27 cellular contexts compared by ENCODE assay signal in genomic region chr11:94588366-94588952, GRCh38. TPM values are rescaled to one million over a fixed set of nuclear protein-coding genes. Genes with fewer than 3 reads are reported as not detected.
DNase-seq lines count a peak whose midpoint lies in the region; ATAC-seq and TF ChIP-seq lines count a peak whose summit lies in the region.
"Had no signal": no experiment of that assay in that cellular context is flagged by ENCODE, and none has a peak within 500 bp of the region (broad histone marks: within the 10 kb centered on the region; RNA-seq: fewer than 3 reads in every experiment).

No MANE protein-coding gene starts in this region.

- H3K27me3 ChIP-seq in Caco-2 (replicated peaks; ENCODE audit: control insufficient read depth, insufficient read depth, low read length) = no peaks in the 10 kb centered on the region
- H3K27me3 ChIP-seq: ascending aorta, heart right ventricle, neural progenitor cell, suprapubic skin, uterus had no signal

- H3K36me3 ChIP-seq in Caco-2 (ENCODE audit: control insufficient read depth, insufficient read depth, low read length) = no peaks in the 10 kb centered on the region
- H3K36me3 ChIP-seq: neural progenitor cell, uterus had no signal

- CTCF ChIA-PET in Caco-2 (lab: Charles Lee) = interaction anchor here (0.6 to 1.5 kb wide), 7 partner anchors 8 to 83 kb away, joined by 3 to 7 read pairs (median 4); partner anchors contain the start of gene FUT4

- H3K4me3 Mint-ChIP-seq in Caco-2 (ENCODE audit: unreplicated experiment) = peak overlapping the region; percentile 57
- no peak overlapping the region for H3K4me3 Mint-ChIP-seq in stimulated activated memory B cell treated with anti-CD40 and anti-IgM and Interleukin-4, amounts not matched to agents 10 μg/mL and 1 μg/mL and 100 μg/mL, for 72 hours
- H3K4me3 Mint-ChIP-seq: activated CD8-positive, alpha-beta memory T cell treated with anti-CD3 and anti-CD28 coated beads, Interleukin-2, amount 10 ng/mL, durations not matched to agents 7 days and 5 days; activated naive CD8-positive, alpha-beta T cell; central memory CD8-positive, alpha-beta T cell; immature natural killer cell; neural progenitor cell; stimulated activated effector memory CD8-positive, alpha-beta T cell treated with anti-CD3 and anti-CD28 coated beads, Interleukin-12 subunit alpha, Interleukin-12 subunit beta, amount 100 ng/mL, for 72 hours had no signal

- intact Hi-C loops in Caco-2 (cut with micrococcal nuclease; ENCODE audit: unreplicated experiment) = loop anchor here (1.0 kb wide), 2 partner anchors 10 to 44 kb away; no protein-coding TSS in a partner anchor

- peak; percentile 13 for ATAC-seq in GM19463 (IDR thresholded peaks at IDR 0.05; ENCODE audit: unreplicated experiment)
- ATAC-seq in GM21717 (IDR thresholded peaks at IDR 0.05; ENCODE audit: unreplicated experiment) = no peak
- no peak for ATAC-seq in stimulated activated memory B cell treated with anti-CD40 and anti-IgM and Interleukin-4, amounts not matched to agents 10 μg/mL and 1 μg/mL and 100 μg/mL, for 72 hours
- ATAC-seq: activated CD8-positive, alpha-beta memory T cell treated with anti-CD3 and anti-CD28 coated beads, Interleukin-2, amount 10 ng/mL, durations not matched to agents 7 days and 5 days; heart right ventricle; lower lobe of right lung; stimulated activated effector memory CD8-positive, alpha-beta T cell treated with anti-CD3 and anti-CD28 coated beads, Interleukin-12 subunit alpha, Interleukin-12 subunit beta, amount 100 ng/mL, for 72 hours had no signal

- POLR2A ChIA-PET in Caco-2 (lab: Charles Lee) = interaction anchor here (0.5 to 1.7 kb wide), 5 partner anchors 43 to 562 kb away, joined by 3 to 10 read pairs (median 3); partner anchors contain the start of genes FUT4 and PANX1

- BruUV-seq in Caco-2 (replicated peaks; lab: Mats Ljungman, UMichigan) = no TSS peak

- H3K4me3 ChIP-seq in Caco-2 (ENCODE audit: low read depth, low read length) = no peak overlapping the region
- H3K4me3 ChIP-seq: ascending aorta, heart right ventricle, lower lobe of right lung, neural progenitor cell, suprapubic skin, uterus had no signal

- peaks cover 7% of the 10 kb centered on the region for H3K36me3 Mint-ChIP-seq in Caco-2 (ENCODE audit: insufficient read depth, unreplicated experiment)
- no peaks in the 10 kb centered on the region for H3K36me3 Mint-ChIP-seq in stimulated activated memory B cell treated with anti-CD40 and anti-IgM and Interleukin-4, amounts not matched to agents 10 μg/mL and 1 μg/mL and 100 μg/mL, for 72 hours
- H3K36me3 Mint-ChIP-seq: activated CD8-positive, alpha-beta memory T cell treated with anti-CD3 and anti-CD28 coated beads, Interleukin-2, amount 10 ng/mL, durations not matched to agents 7 days and 5 days; neural progenitor cell; stimulated activated effector memory CD8-positive, alpha-beta T cell treated with anti-CD3 and anti-CD28 coated beads, Interleukin-12 subunit alpha, Interleukin-12 subunit beta, amount 100 ng/mL, for 72 hours had no signal

- H3K27me3 Mint-ChIP-seq in Caco-2 (ENCODE audit: insufficient read depth, unreplicated experiment) = no peaks in the 10 kb centered on the region
- H3K27me3 Mint-ChIP-seq in stimulated activated memory B cell treated with anti-CD40 and anti-IgM and Interleukin-4, amounts not matched to agents 10 μg/mL and 1 μg/mL and 100 μg/mL, for 72 hours = no peaks in the 10 kb centered on the region
- H3K27me3 Mint-ChIP-seq: activated CD8-positive, alpha-beta memory T cell treated with anti-CD3 and anti-CD28 coated beads, Interleukin-2, amount 10 ng/mL, durations not matched to agents 7 days and 5 days; activated naive CD8-positive, alpha-beta T cell; central memory CD8-positive, alpha-beta T cell had no signal

- H3K27ac Mint-ChIP-seq in Caco-2 (ENCODE audit: unreplicated experiment) = peak overlapping the region; percentile 34
- no peak overlapping the region for H3K27ac Mint-ChIP-seq in stimulated activated memory B cell treated with anti-CD40 and anti-IgM and Interleukin-4, amounts not matched to agents 10 μg/mL and 1 μg/mL and 100 μg/mL, for 72 hours
- H3K27ac Mint-ChIP-seq: activated CD8-positive, alpha-beta memory T cell treated with anti-CD3 and anti-CD28 coated beads, Interleukin-2, amount 10 ng/mL, durations not matched to agents 7 days and 5 days; activated naive CD8-positive, alpha-beta T cell; immature natural killer cell; progenitor cell of endocrine pancreas; stimulated activated effector memory CD8-positive, alpha-beta T cell treated with anti-CD3 and anti-CD28 coated beads, Interleukin-12 subunit alpha, Interleukin-12 subunit beta, amount 100 ng/mL, for 72 hours had no signal

- DNase-seq in Caco-2 = peak; percentile 87 to 93
- peak; percentile 63 for DNase-seq in NCI-H82 (lab: John Stamatoyannopoulos, UW)
- peak; percentile 50 for DNase-seq in iPS-NIHi11 (ENCODE audit: low spot score)
- DNase-seq in activated T-cell treated with anti-CD3 and anti-CD28 coated beads, Interleukin-2, amount 50 U/mL, for 48 hours = no peak
- no peak for DNase-seq in NOMO-1 (lab: John Stamatoyannopoulos, UW; ENCODE audit: unreplicated experiment in 2 of 2)
- DNase-seq: activated CD4-positive, alpha-beta T cell treated with anti-CD3 and anti-CD28 coated beads for 4 hours; activated CD8-positive, alpha-beta memory T cell treated with anti-CD3 and anti-CD28 coated beads, Interleukin-2, amount 10 ng/mL, durations not matched to agents 7 days and 5 days; C1 segment of cervical spinal cord; heart right ventricle; immature natural killer cell; lower lobe of right lung; NCI-H1092; NCI-H2107; NCI-H748 treated with DMSO at 0.1 percent for 48 hours; stimulated activated CD4-positive, alpha-beta T cell treated with anti-CD3 and anti-CD28 coated beads, Interleukin-2, amount 100 ng/mL, for 24 hours; T-helper 1 cell; uterus had no signal

- H3K9me3 Mint-ChIP-seq in Caco-2 (ENCODE audit: unreplicated experiment) = no peaks in the 10 kb centered on the region
- no peaks in the 10 kb centered on the region for H3K9me3 Mint-ChIP-seq in stimulated activated memory B cell treated with anti-CD40 and anti-IgM and Interleukin-4, amounts not matched to agents 10 μg/mL and 1 μg/mL and 100 μg/mL, for 72 hours
- H3K9me3 Mint-ChIP-seq: central memory CD8-positive, alpha-beta T cell; immature natural killer cell; neural progenitor cell; stimulated activated effector memory CD8-positive, alpha-beta T cell treated with anti-CD3 and anti-CD28 coated beads, Interleukin-12 subunit alpha, Interleukin-12 subunit beta, amount 100 ng/mL, for 72 hours had no signal

- TF ChIP-seq CTCF in Caco-2 (IDR thresholded peaks at IDR 0.05; ENCODE audit: insufficient read depth in 1 of 2, low read depth in 1 of 2, low read length in 1 of 2, severe bottlenecking in 1 of 2, unreplicated experiment in 1 of 2) = no peak

- peaks cover 61% of the 10 kb centered on the region for H3K4me1 ChIP-seq in Caco-2
- H3K4me1 ChIP-seq: ascending aorta, suprapubic skin, uterus had no signal

- H3K4me1 Mint-ChIP-seq in Caco-2 (ENCODE audit: low read depth, unreplicated experiment) = peaks cover 60% of the 10 kb centered on the region
- H3K4me1 Mint-ChIP-seq in stimulated activated memory B cell treated with anti-CD40 and anti-IgM and Interleukin-4, amounts not matched to agents 10 μg/mL and 1 μg/mL and 100 μg/mL, for 72 hours = peaks cover 7% of the 10 kb centered on the region
- H3K4me1 Mint-ChIP-seq: activated CD8-positive, alpha-beta memory T cell treated with anti-CD3 and anti-CD28 coated beads, Interleukin-2, amount 10 ng/mL, durations not matched to agents 7 days and 5 days; central memory CD8-positive, alpha-beta T cell; immature natural killer cell; stimulated activated effector memory CD8-positive, alpha-beta T cell treated with anti-CD3 and anti-CD28 coated beads, Interleukin-12 subunit alpha, Interleukin-12 subunit beta, amount 100 ng/mL, for 72 hours had no signal

- no peaks in the 10 kb centered on the region for H3K9me3 ChIP-seq in Caco-2
- H3K9me3 ChIP-seq: ascending aorta, heart right ventricle, lower lobe of right lung, suprapubic skin, uterus had no signal

RNA-seq across cellular contexts. Expression of gene PIWIL4, which starts 21.3 kb away (rescaled TPM):
- 3.4 and 3.6 TPM in 2 replicates for total RNA-seq in Caco-2 (2022)

RNA-seq across cellular contexts. Expression of gene FUT4, which starts 44.7 kb away (rescaled TPM):
- total RNA-seq in Caco-2 (2022) = 24.5 and 25.0 TPM in 2 replicates

Comparison
In these comparisons a context has a peak if more than half of its experiments do, and no peak if none do; other contexts are left out.
1. DNase-seq: peak in Caco-2 (2 of 2), NCI-H82 (single experiment) and iPS-NIHi11 (single experiment); none in activated T-cell treated with anti-CD3 and anti-CD28 coated beads, Interleukin-2, amount 50 U/mL, for 48 hours (0 of 2) and NOMO-1 (0 of 2).